In the genomic region with DNA sequence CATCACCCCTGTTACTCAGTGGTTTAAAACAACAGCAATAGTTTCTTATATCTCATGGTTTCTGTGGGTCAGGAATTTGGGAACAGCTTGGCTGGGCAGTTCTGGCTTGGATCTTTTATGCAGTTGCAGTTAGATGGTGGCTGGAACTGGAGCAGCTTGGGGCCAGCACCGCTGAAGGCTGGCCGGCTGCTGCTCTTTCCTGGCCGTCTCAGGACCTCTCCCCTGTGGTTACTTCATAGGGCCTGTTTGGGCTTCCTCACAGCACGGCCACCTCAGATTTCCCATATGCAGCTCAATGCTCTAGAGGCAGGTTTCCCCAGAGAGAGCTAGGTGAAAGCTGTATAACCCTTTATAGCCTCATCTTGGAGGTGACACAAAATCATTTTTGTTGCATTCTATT, we compare ENCODE assay signal across 10 cellular contexts. TPM values are rescaled to one million over a fixed set of nuclear protein-coding genes. Genes with fewer than 3 reads are reported as not detected.
DNase-seq lines count a peak whose midpoint lies in the region; ATAC-seq, FAIRE-seq and TF ChIP-seq lines count a peak whose summit lies in the region.
"Had no signal": no experiment of that assay in that cellular context is flagged by ENCODE, and none has a peak within 500 bp of the region (broad histone marks: within the 10 kb centered on the region; RNA-seq: fewer than 3 reads in every experiment).

No MANE protein-coding gene starts in this region.

- no peak for DNase-seq in activated CD8-positive, alpha-beta memory T cell treated with anti-CD3 and anti-CD28 coated beads, Interleukin-2, amount 10 ng/mL, durations not matched to agents 7 days and 5 days
- no peak for DNase-seq in activated CD8-positive, alpha-beta memory T cell treated with anti-CD3 and anti-CD28 coated beads, Interleukin-2, amount 50 U/mL, for 4 hours
- no peak for DNase-seq in K562 (ENCODE audit: extremely low read depth in 1 of 4, low spot score in 3 of 4)
- DNase-seq in mesenchymal stem cell = no peak
- peak in 1 of 2 donors; percentile 18 for DNase-seq in tibial artery
- DNase-seq in inferior parietal cortex (ENCODE audit: extremely low spot score) = no peak
- no peak for DNase-seq in GF-D8 (lab: John Stamatoyannopoulos, UW)
- no peak for DNase-seq in HAP-1 (ENCODE audit: low spot score in 2 of 2)
- DNase-seq: NCI-H187 treated with DMSO at 0.1 percent for 48 hours had no signal

- no peak overlapping the region for H3K9ac ChIP-seq in K562 (ENCODE audit: insufficient read depth in 1 of 2, low read depth in 2 of 2, low read length in 2 of 2)
- peak overlapping the region; percentile 13 for H3K9ac ChIP-seq in mesenchymal stem cell (ENCODE audit: low read length)

- peak overlapping the region; percentile 72; the same call in 1 of the 2 replicates for H2AFZ ChIP-seq in K562 (ENCODE audit: low read depth, low read length)
- no peak overlapping the region for H2AFZ ChIP-seq in mesenchymal stem cell (ENCODE audit: low read depth, low read length)

- CTCF ChIA-PET in activated CD8-positive, alpha-beta memory T cell treated with anti-CD3 and anti-CD28 coated beads, Interleukin-2, amount 10 ng/mL, durations not matched to agents 7 days and 5 days (lab: Charles Lee) = interaction anchor here (0.8 to 2.6 kb wide), 6 partner anchors 12 to 215 kb away, joined by 3 to 12 read pairs (median 3); partner anchors contain the start of gene SERINC3
- CTCF ChIA-PET in K562 (lab: Yijun Ruan, JAX; ENCODE audit: low intra/inter-chr PET ratio) = no interaction called here

- peak overlapping the region; percentile 23 to 74 for H2BK12ac ChIP-seq in mesenchymal stem cell (ENCODE audit: low read length in 2 of 2)

- H2BK5ac ChIP-seq in mesenchymal stem cell (ENCODE audit: low read depth, low read length, poor library complexity, severe bottlenecking) = no peak overlapping the region

- 43% methylated on average over 4 of the region's 4 CpGs for WGBS in K562 (ENCODE audit: insufficient coverage, low coverage, missing lambda C conversion rate)
- 84% methylated on average over 4 of the region's 4 CpGs for WGBS in mesenchymal stem cell

- peaks cover 8% of the 10 kb centered on the region in 2 experiments for H3K4me1 ChIP-seq in K562 (replicated peaks in 1 of 2; ENCODE audit: control insufficient read depth in 2 of 2, insufficient read depth in 2 of 2, low read length in 2 of 2)
- peaks cover 6% of the 10 kb centered on the region for H3K4me1 ChIP-seq in mesenchymal stem cell (ENCODE audit: control insufficient read depth, insufficient read depth, low read depth, low read length)
- H3K4me1 ChIP-seq in tibial artery = peaks cover 7 to 98% (median 86%) of the 10 kb centered on the region in 4 donors
- H3K4me1 ChIP-seq in HAP-1 = no peaks in the 10 kb centered on the region

- no TSS peak for BruUV-seq in K562 (replicated peaks; lab: Mats Ljungman, UMichigan)

- no peak for TF ChIP-seq EP300 in K562 (IDR thresholded peaks at IDR 0.05; ENCODE audit: low read length)

- no peak overlapping the region for H4K91ac ChIP-seq in mesenchymal stem cell (ENCODE audit: low read length)

- no peak for FAIRE-seq in K562 (lab: Jason Lieb, UNC)

- H3K27me3 ChIP-seq in K562 (ENCODE audit: control insufficient read depth in 2 of 2, insufficient read depth in 2 of 2, low read length in 2 of 2) (no peaks in the 10 kb centered on the region), mesenchymal stem cell (ENCODE audit: control insufficient read depth in 1 of 2, insufficient read depth in 1 of 2, low read length in 2 of 2) (no peaks in the 10 kb centered on the region), tibial artery (no peaks in the 10 kb centered on the region), HAP-1 (ENCODE audit: low read depth) (no peaks in the 10 kb centered on the region)
- H3K27me3 ChIP-seq: SJSA1 had no signal

- no peaks in the 10 kb centered on the region for H4K20me1 ChIP-seq in K562 (replicated peaks; ENCODE audit: control insufficient read depth, insufficient read depth, low read length)

- no peak overlapping the region for H4K8ac ChIP-seq in mesenchymal stem cell (ENCODE audit: low read length)

- no peak overlapping the region for H3K27ac ChIP-seq in K562 (ENCODE audit: extremely low read depth, low read depth, low read length)
- no peak overlapping the region for H3K27ac ChIP-seq in mesenchymal stem cell (ENCODE audit: low read length, poor library complexity, severe bottlenecking)
- peak overlapping the region; percentile 81 to 89 for H3K27ac ChIP-seq in tibial artery

- H3K4ac ChIP-seq in mesenchymal stem cell (ENCODE audit: low read depth in 1 of 2, low read length in 2 of 2) = no peak overlapping the region

- no peak for TF ChIP-seq POLR2A in K562 (conservative IDR thresholded peaks at IDR 0.05)

- no peak overlapping the region for H3K4me2 ChIP-seq in K562 (ENCODE audit: insufficient read depth, low read length)
- no peak overlapping the region for H3K4me2 ChIP-seq in mesenchymal stem cell (ENCODE audit: low read length, poor library complexity, severe bottlenecking)

- H3K27ac Mint-ChIP-seq in activated CD8-positive, alpha-beta memory T cell treated with anti-CD3 and anti-CD28 coated beads, Interleukin-2, amount 10 ng/mL, durations not matched to agents 7 days and 5 days = peak overlapping the region; percentile 58

- intact Hi-C loops in K562 (cut with micrococcal nuclease) = no loop called here
- intact Hi-C loops in tibial artery (cut with DNase I; ENCODE audit: low total_unique reads) = no loop called here

- H3K9me3 ChIP-seq in K562 (replicated peaks; ENCODE audit: control insufficient read depth, insufficient read depth, low read depth, low read length) = no peaks in the 10 kb centered on the region
- no peaks in the 10 kb centered on the region for H3K9me3 ChIP-seq in mesenchymal stem cell (ENCODE audit: control insufficient read depth, low read length)
- no peaks in the 10 kb centered on the region for H3K9me3 ChIP-seq in tibial artery
- H3K9me3 ChIP-seq in HAP-1 = no peaks in the 10 kb centered on the region
- H3K9me3 ChIP-seq: SJSA1 had no signal

- H3K27me3 Mint-ChIP-seq in activated CD8-positive, alpha-beta memory T cell treated with anti-CD3 and anti-CD28 coated beads, Interleukin-2, amount 10 ng/mL, durations not matched to agents 7 days and 5 days = no peaks in the 10 kb centered on the region

- H2AK5ac ChIP-seq in mesenchymal stem cell (ENCODE audit: low read length, severe bottlenecking) = no peak overlapping the region

- H3K18ac ChIP-seq in mesenchymal stem cell (ENCODE audit: low read depth in 1 of 2, low read length in 2 of 2) = peak overlapping the region in 1 of 2 experiments; percentile 29

- H2BK15ac ChIP-seq in mesenchymal stem cell (ENCODE audit: low read depth, poor library complexity, severe bottlenecking) = no peak overlapping the region

- POLR2A ChIA-PET in K562 (lab: Yijun Ruan, JAX) = no interaction called here

- no peak overlapping the region for H2BK120ac ChIP-seq in mesenchymal stem cell (ENCODE audit: low read depth, low read length)

- H3K4me3 ChIP-seq in K562 = no peak overlapping the region
- peak overlapping the region in 1 of 2 experiments; percentile 8 for H3K4me3 ChIP-seq in mesenchymal stem cell (ENCODE audit: insufficient read depth in 1 of 2, low read depth in 1 of 2, low read length in 2 of 2)
- H3K4me3 ChIP-seq in tibial artery = no peak overlapping the region
- H3K4me3 ChIP-seq in HAP-1 = no peak overlapping the region
- H3K4me3 ChIP-seq: SJSA1 had no signal

- peaks cover 11% of the 10 kb centered on the region for H3K4me1 Mint-ChIP-seq in activated CD8-positive, alpha-beta memory T cell treated with anti-CD3 and anti-CD28 coated beads, Interleukin-2, amount 10 ng/mL, durations not matched to agents 7 days and 5 days

- H3K79me2 ChIP-seq in K562 (ENCODE audit: control insufficient read depth, insufficient read depth, low read length) = no peaks in the 10 kb centered on the region

- peaks cover 16% of the 10 kb centered on the region for H3K79me1 ChIP-seq in mesenchymal stem cell (replicated peaks; ENCODE audit: low read length, poor library complexity, severe bottlenecking)

- H3K36me3 ChIP-seq in K562 (ENCODE audit: control insufficient read depth, insufficient read depth, low read length) (no peaks in the 10 kb centered on the region), mesenchymal stem cell (ENCODE audit: control insufficient read depth in 1 of 2, insufficient read depth in 2 of 2, low read depth in 1 of 2, low read length in 2 of 2) (peaks cover 0 to 62% of the 10 kb centered on the region in 2 experiments), tibial artery (no peaks in the 10 kb centered on the region), HAP-1 (replicated peaks) (no peaks in the 10 kb centered on the region)

- H3K9me1 ChIP-seq in K562 (ENCODE audit: control insufficient read depth, insufficient read depth, low read length) = no peaks in the 10 kb centered on the region

- no peak for ATAC-seq in activated CD8-positive, alpha-beta memory T cell treated with anti-CD3 and anti-CD28 coated beads, Interleukin-2, amount 10 ng/mL, durations not matched to agents 7 days and 5 days
- ATAC-seq in K562 = no peak

- no peak overlapping the region for H3K23ac ChIP-seq in mesenchymal stem cell (ENCODE audit: low read length in 2 of 2)

- no peak for TF ChIP-seq CTCF in K562 (IDR thresholded peaks at IDR 0.05 in 2 of 3, conservative IDR thresholded peaks at IDR 0.05 in 1 of 3; ENCODE audit: insufficient read depth in 2 of 3, low read depth in 1 of 3, low read length in 3 of 3)
- no peak for TF ChIP-seq CTCF in tibial artery (IDR thresholded peaks at IDR 0.05)

- H3K9me3 Mint-ChIP-seq in activated CD8-positive, alpha-beta memory T cell treated with anti-CD3 and anti-CD28 coated beads, Interleukin-2, amount 10 ng/mL, durations not matched to agents 7 days and 5 days (ENCODE audit: low read depth) = no peaks in the 10 kb centered on the region

- no peak for TF ChIP-seq RAD21 in K562 (CRISPR knock-in tag; conservative IDR thresholded peaks at IDR 0.05 in 1 of 2, IDR thresholded peaks at IDR 0.05 in 1 of 2)

- no peak overlapping the region for H3K14ac ChIP-seq in mesenchymal stem cell (ENCODE audit: low read length in 2 of 2)

- H3K4me3 Mint-ChIP-seq in activated CD8-positive, alpha-beta memory T cell treated with anti-CD3 and anti-CD28 coated beads, Interleukin-2, amount 10 ng/mL, durations not matched to agents 7 days and 5 days = no peak overlapping the region

- in situ Hi-C loops in K562 (cut with MboI) = no loop called here
- in situ Hi-C loops in HAP-1 (cut with MboI; ENCODE audit: low sequenced_read_pairs) = no loop called here

- H3K36me3 Mint-ChIP-seq in activated CD8-positive, alpha-beta memory T cell treated with anti-CD3 and anti-CD28 coated beads, Interleukin-2, amount 10 ng/mL, durations not matched to agents 7 days and 5 days = no peaks in the 10 kb centered on the region

RNA-seq across cellular contexts. Expression of gene PKIG, which starts 15.6 kb away (rescaled TPM):
- 1 to 10 TPM; 1.1 to 1.6 TPM for total RNA-seq in activated CD8-positive, alpha-beta memory T cell treated with anti-CD3 and anti-CD28 coated beads, Interleukin-2, amount 10 ng/mL, durations not matched to agents 7 days and 5 days
- 1.0 TPM in 1 of 2 replicates, not detected in the other for total RNA-seq in K562 (2011; cell fraction: chromatin; rRNA removed; ENCODE audit: low replicate concordance)
- 0.83 and 0.92 TPM in 2 replicates for total RNA-seq in K562 (2011; cell fraction: nucleolus; rRNA removed)
- total RNA-seq in K562 (2011; cell fraction: nucleoplasm; rRNA removed) = 0.59 and 0.92 TPM in 2 replicates
- total RNA-seq in K562 (2014; rRNA removed) (4.9 and 7.4 TPM in 2 replicates), K562 (2014; rRNA removed; fragmentation: Illumina TruSeq; extraction: Trizol) (1.6 and 2.9 TPM in 2 replicates), K562 (2015; rRNA removed; fragmentation: Illumina TruSeq; extraction: Trizol) (5.0 and 6.1 TPM in 2 replicates), K562 (2021) (4.7 and 5.1 TPM in 2 replicates)
- polyA plus RNA-seq in K562 (2011; rRNA removed) (3.0 and 4.6 TPM in 2 replicates), K562 (2014; fragmentation: Illumina TruSeq; extraction: Trizol) (6.2 and 7.0 TPM in 2 replicates), K562 (2014; fragmentation: Nextera tagmentation; extraction: Ambion mirVana) (under 1 TPM; 0.13 to 0.74 TPM), K562 (2014; rRNA removed) (5.7 and 7.6 TPM in 2 replicates)
- 6.9 and 7.3 TPM in 2 replicates for polyA plus RNA-seq in K562 (2011; cell fraction: cytosol; rRNA removed)
- 3.2 and 3.7 TPM in 2 replicates for polyA plus RNA-seq in K562 (2011; cell fraction: nucleus; rRNA removed)
- polyA plus RNA-seq in K562 (2012) = 6.9 and 7.4 TPM in 2 replicates
- polyA minus RNA-seq in K562 (2011; rRNA and poly(A)+ RNA removed) = 1.9 and 2.4 TPM in 2 replicates
- polyA minus RNA-seq in K562 (2011; cell fraction: cytosol; rRNA and poly(A)+ RNA removed) = 1.7 and 3.8 TPM in 2 replicates
- polyA minus RNA-seq in K562 (2011; cell fraction: nucleus; rRNA and poly(A)+ RNA removed) = 0.44 and 0.81 TPM in 2 replicates
- 95.4 TPM for polyA plus RNA-seq in mesenchymal stem cell (2013, experiment 1 of 2)
- polyA plus RNA-seq in mesenchymal stem cell (2013, experiment 2 of 2) = 96.7 TPM

RNA-seq across cellular contexts. Expression of gene ADA, which starts 53.6 kb away (rescaled TPM):
- 100 to 1,000 TPM in 1 of 2 experiments, 10 to 100 TPM in 1; 81.4 to 114 TPM for total RNA-seq in activated CD8-positive, alpha-beta memory T cell treated with anti-CD3 and anti-CD28 coated beads, Interleukin-2, amount 10 ng/mL, durations not matched to agents 7 days and 5 days
- 5.1 and 18.6 TPM in 2 replicates for total RNA-seq in K562 (2011; cell fraction: chromatin; rRNA removed; ENCODE audit: low replicate concordance)
- total RNA-seq in K562 (2011; cell fraction: nucleolus; rRNA removed) = 7.1 and 11.2 TPM in 2 replicates
- 5.2 and 11.3 TPM in 2 replicates for total RNA-seq in K562 (2011; cell fraction: nucleoplasm; rRNA removed)
- 4.0 and 8.2 TPM in 2 replicates for total RNA-seq in K562 (2014; rRNA removed)
- 3.4 and 4.4 TPM in 2 replicates for total RNA-seq in K562 (2014; rRNA removed; fragmentation: Illumina TruSeq; extraction: Trizol)
- total RNA-seq in K562 (2015; rRNA removed; fragmentation: Illumina TruSeq; extraction: Trizol) = 4.6 and 5.3 TPM in 2 replicates
- total RNA-seq in K562 (2021) = 7.0 and 7.3 TPM in 2 replicates
- polyA plus RNA-seq in K562 (2011; rRNA removed) = 26.1 and 26.8 TPM in 2 replicates
- 30.9 and 33.5 TPM in 2 replicates for polyA plus RNA-seq in K562 (2011; cell fraction: cytosol; rRNA removed)
- 42.7 and 47.8 TPM in 2 replicates for polyA plus RNA-seq in K562 (2011; cell fraction: nucleus; rRNA removed)
- 5.7 and 7.4 TPM in 2 replicates for polyA plus RNA-seq in K562 (2012)
- polyA plus RNA-seq in K562 (2014; fragmentation: Illumina TruSeq; extraction: Trizol) = 6.8 and 7.2 TPM in 2 replicates
- polyA plus RNA-seq in K562 (2014; fragmentation: Nextera tagmentation; extraction: Ambion mirVana) = 1 to 10 TPM; 2.4 to 3.6 TPM
- 8.9 and 10.9 TPM in 2 replicates for polyA plus RNA-seq in K562 (2014; rRNA removed)
- polyA minus RNA-seq in K562 (2011; rRNA and poly(A)+ RNA removed) = 11.8 and 15.5 TPM in 2 replicates
- polyA minus RNA-seq in K562 (2011; cell fraction: cytosol; rRNA and poly(A)+ RNA removed) = 8.0 and 11.6 TPM in 2 replicates
- polyA minus RNA-seq in K562 (2011; cell fraction: nucleus; rRNA and poly(A)+ RNA removed) = 6.2 and 6.8 TPM in 2 replicates
- polyA plus RNA-seq in mesenchymal stem cell (2013, experiment 1 of 2) = 13.9 TPM
- polyA plus RNA-seq in mesenchymal stem cell (2013, experiment 2 of 2) = 14.1 TPM

Comparison
In these comparisons a context has a peak if more than half of its experiments do, and no peak if none do; other contexts are left out.
1. H3K27ac ChIP-seq: peak in tibial artery (2 of 2); none in K562 (single experiment) and mesenchymal stem cell (single experiment).
2. RNA of gene ADA, which starts 53.6 kb away (total RNA-seq): 81.4 to 114 TPM in activated CD8-positive, alpha-beta memory T cell treated with anti-CD3 and anti-CD28 coated beads, Interleukin-2, amount 10 ng/mL, durations not matched to agents 7 days and 5 days; 3.4 to 18.6 TPM in K562; every median in the first group is over 4 times any median in the second.